In genomic region chr10:129468187-129468586, GRCh38 we compare ENCODE assay signal across 14 cellular contexts. TPM values are rescaled to one million over a fixed set of nuclear protein-coding genes. Genes with fewer than 3 reads are reported as not detected.
DNase-seq lines count a peak whose midpoint lies in the region; ATAC-seq and TF ChIP-seq lines count a peak whose summit lies in the region.
"Had no signal": no experiment of that assay in that cellular context is flagged by ENCODE, and none has a peak within 500 bp of the region (broad histone marks: within the 10 kb centered on the region; RNA-seq: fewer than 3 reads in every experiment).

No MANE protein-coding gene starts in this region.

- CTCF ChIA-PET in SK-N-SH (lab: Yijun Ruan, JAX) = no interaction called here

- H4K20me1 ChIP-seq in SK-N-SH (ENCODE audit: insufficient read depth) (no peaks in the 10 kb centered on the region), Karpas-422 (ENCODE audit: insufficient read depth, low read depth, low read length) (no peaks in the 10 kb centered on the region)

- no peaks in the 10 kb centered on the region for H3F3A ChIP-seq in SK-N-SH (replicated peaks; ENCODE audit: insufficient read depth)

- no peak for TF ChIP-seq EP300 in SK-N-SH (IDR thresholded peaks at IDR 0.05; ENCODE audit: borderline replicate concordance in 1 of 2, low read depth in 1 of 2, low read length in 1 of 2)

- no peaks in the 10 kb centered on the region for H3K27me3 Mint-ChIP-seq in central memory CD8-positive, alpha-beta T cell
- H3K27me3 Mint-ChIP-seq in nephron (ENCODE audit: low read depth) = peaks cover 10% of the 10 kb centered on the region

- ATAC-seq in SK-N-SH treated with all-trans-retinoic acid at 6 μM for 48 hours = no peak
- no peak for ATAC-seq in central memory CD8-positive, alpha-beta T cell (replicated peaks; ENCODE audit: extremely low read depth, poor library complexity, severe bottlenecking)

- H3K27ac ChIP-seq in SK-N-SH (ENCODE audit: low read depth in 2 of 2, low read length in 1 of 2) (no peak overlapping the region), Karpas-422 (ENCODE audit: low read length) (no peak overlapping the region)
- H3K27ac ChIP-seq: 22Rv1 had no signal

- no peak overlapping the region for H2AFZ ChIP-seq in SK-N-SH (ENCODE audit: low read depth)
- H2AFZ ChIP-seq in Karpas-422 (ENCODE audit: low read length) = no peak overlapping the region

- peaks cover 0 to 14% of the 10 kb centered on the region in 2 experiments; a peak in 1 of 4 replicates for H3K4me1 ChIP-seq in SK-N-SH (ENCODE audit: control insufficient read depth in 1 of 2, insufficient read depth in 2 of 2, low read depth in 1 of 2, low read length in 1 of 2)
- peaks cover 46% of the 10 kb centered on the region for H3K4me1 ChIP-seq in Karpas-422 (ENCODE audit: low read length)

- H3K9ac ChIP-seq in SK-N-SH (no peak overlapping the region), Karpas-422 (ENCODE audit: low read length) (peak overlapping the region; percentile 91)

- peaks cover 2% of the 10 kb centered on the region for H3K36me3 Mint-ChIP-seq in central memory CD8-positive, alpha-beta T cell (ENCODE audit: insufficient read depth)
- peaks cover 15% of the 10 kb centered on the region for H3K36me3 Mint-ChIP-seq in nephron (ENCODE audit: low read depth)

- POLR2A ChIA-PET in SK-N-SH (lab: Yijun Ruan, JAX) = no interaction called here

- H3K4me3 ChIP-seq in SK-N-SH (ENCODE audit: low read depth in 2 of 2, low read length in 1 of 2) = no peak overlapping the region
- peak overlapping the region; percentile 91; the same call in 1 of the 2 replicates for H3K4me3 ChIP-seq in Karpas-422 (ENCODE audit: low read length)

- DNase-seq in SK-N-SH (no peak), Karpas-422 (no peak), putamen (ENCODE audit: low spot score) (no peak), kidney tubule cell (ENCODE audit: low spot score) (no peak), NCI-H1694 treated with DMSO at 0.1 percent for 48 hours (lab: John Stamatoyannopoulos, UW) (no peak)
- DNase-seq in central memory CD8-positive, alpha-beta T cell (ENCODE audit: low spot score in 2 of 2) = no peak
- DNase-seq: central memory CD4-positive, alpha-beta T cell; DMS 273 treated with DMSO at 0.1 percent for 48 hours; NCI-H1105; NCI-H510A; upper lobe of left lung had no signal

- TF ChIP-seq CTCF in SK-N-SH (IDR thresholded peaks at IDR 0.05) (no peak), nephron (IDR thresholded peaks at IDR 0.05; ENCODE audit: unreplicated experiment in 3 of 3) (no peak)

- no peaks in the 10 kb centered on the region for H3K27me3 ChIP-seq in SK-N-SH (ENCODE audit: insufficient read depth)
- H3K27me3 ChIP-seq in Karpas-422 (ENCODE audit: low read length) = no peaks in the 10 kb centered on the region
- H3K27me3 ChIP-seq: upper lobe of left lung had no signal

- no peak for TF ChIP-seq RAD21 in SK-N-SH (IDR thresholded peaks at IDR 0.05; ENCODE audit: low read length)

- H3K4me1 Mint-ChIP-seq in central memory CD8-positive, alpha-beta T cell = peaks cover 22% of the 10 kb centered on the region
- H3K4me1 Mint-ChIP-seq in nephron = peaks cover 9% of the 10 kb centered on the region

- no peak overlapping the region for H3K27ac Mint-ChIP-seq in central memory CD8-positive, alpha-beta T cell (ENCODE audit: low read depth)
- H3K27ac Mint-ChIP-seq in nephron = peak overlapping the region in 2 of 3 experiments; percentile 85 to 93

- H3K36me3 ChIP-seq in SK-N-SH (replicated peaks in 1 of 2; ENCODE audit: control insufficient read depth in 1 of 2, insufficient read depth in 2 of 2, low read length in 1 of 2) (no peaks in the 10 kb centered on the region), Karpas-422 (ENCODE audit: insufficient read depth, low read length) (no peaks in the 10 kb centered on the region)

- no peaks in the 10 kb centered on the region for H3K9me3 Mint-ChIP-seq in central memory CD8-positive, alpha-beta T cell
- no peaks in the 10 kb centered on the region for H3K9me3 Mint-ChIP-seq in nephron

- H3K9me2 ChIP-seq in SK-N-SH (no peaks in the 10 kb centered on the region), Karpas-422 (replicated peaks; ENCODE audit: insufficient read depth, low read length) (no peaks in the 10 kb centered on the region)

- no peaks in the 10 kb centered on the region for H3K9me3 ChIP-seq in SK-N-SH
- no peaks in the 10 kb centered on the region for H3K9me3 ChIP-seq in Karpas-422 (ENCODE audit: low read length)
- H3K9me3 ChIP-seq: upper lobe of left lung had no signal

- WGBS in SK-N-SH (ENCODE audit: low lambda C conversion rate) = 72% methylated on average over 9 of the region's 9 CpGs

- peak overlapping the region; percentile 73; the same call in 1 of the 2 replicates for H3K4me2 ChIP-seq in SK-N-SH
- H3K4me2 ChIP-seq in Karpas-422 (ENCODE audit: low read depth, low read length, poor library complexity, severe bottlenecking) = peak overlapping the region; percentile 87

- no peaks in the 10 kb centered on the region; the same call in 1 of the 2 replicates for H3K79me2 ChIP-seq in SK-N-SH (ENCODE audit: insufficient read depth)
- H3K79me2 ChIP-seq in Karpas-422 (ENCODE audit: low read length) = no peaks in the 10 kb centered on the region

- H3K4me3 Mint-ChIP-seq in central memory CD8-positive, alpha-beta T cell = peak overlapping the region; percentile 85
- peak overlapping the region; percentile 86 to 89 (median 88) for H3K4me3 Mint-ChIP-seq in nephron

TF ChIP-seq in SK-N-SH, 30 proteins besides CTCF, POLR2A, EP300 and RAD21 (continues in another document):
- TF ChIP-seq, protein P1, sequence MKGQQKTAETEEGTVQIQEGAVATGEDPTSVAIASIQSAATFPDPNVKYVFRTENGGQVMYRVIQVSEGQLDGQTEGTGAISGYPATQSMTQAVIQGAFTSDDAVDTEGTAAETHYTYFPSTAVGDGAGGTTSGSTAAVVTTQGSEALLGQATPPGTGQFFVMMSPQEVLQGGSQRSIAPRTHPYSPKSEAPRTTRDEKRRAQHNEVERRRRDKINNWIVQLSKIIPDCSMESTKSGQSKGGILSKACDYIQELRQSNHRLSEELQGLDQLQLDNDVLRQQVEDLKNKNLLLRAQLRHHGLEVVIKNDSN (IDR thresholded peaks at IDR 0.05; ENCODE audit: borderline replicate concordance, low read depth) = no peak
- TF ChIP-seq RCOR1 (IDR thresholded peaks at IDR 0.05; ENCODE audit: low read length) (no peak), NFIC (IDR thresholded peaks at IDR 0.05; ENCODE audit: borderline replicate concordance) (no peak), FOXJ3 (CRISPR knock-in tag; IDR thresholded peaks at IDR 0.05) (no peak), JUND (IDR thresholded peaks at IDR 0.05) (no peak), CHD2 (IDR thresholded peaks at IDR 0.05; ENCODE audit: low read length, partially characterized antibody) (no peak), TAF1 (IDR thresholded peaks at IDR 0.05; ENCODE audit: borderline replicate concordance, low read depth, low read length) (no peak), FOXM1 (IDR thresholded peaks at IDR 0.05; ENCODE audit: low read depth) (no peak), YY1 (IDR thresholded peaks at IDR 0.05; ENCODE audit: low read depth) (no peak), NRF1 (IDR thresholded peaks at IDR 0.05; ENCODE audit: low read depth, low read length) (no peak), EZH2phosphoT487 (IDR thresholded peaks at IDR 0.05; ENCODE audit: borderline replicate concordance, low read depth) (no peak)

TF ChIP-seq in SK-N-SH treated with all-trans-retinoic acid at 6 μM for 48 hours, 23 proteins besides CTCF, POLR2A, EP300 and RAD21:
- no peak for TF ChIP-seq OSR1 (CRISPR knock-in tag; IDR thresholded peaks at IDR 0.05)

RNA-seq across cellular contexts. Expression of gene MGMT, which starts 1.1 kb away (rescaled TPM):
- 8.7 and 10.8 TPM in 2 replicates for polyA plus RNA-seq in SK-N-SH (2012; rRNA removed)
- polyA plus RNA-seq in SK-N-SH (2012; cell fraction: cytosol; rRNA removed) = 6.2 and 7.8 TPM in 2 replicates
- polyA plus RNA-seq in SK-N-SH (2012; cell fraction: nucleus; rRNA removed) = 6.5 and 10.0 TPM in 2 replicates
- total RNA-seq in Karpas-422 (2014; rRNA removed; shearing (Covaris generic); ENCODE audit: low replicate concordance) = 22.5 and 33.8 TPM in 2 replicates
